22 cellular contexts compared by ENCODE assay signal in the genomic region with DNA sequence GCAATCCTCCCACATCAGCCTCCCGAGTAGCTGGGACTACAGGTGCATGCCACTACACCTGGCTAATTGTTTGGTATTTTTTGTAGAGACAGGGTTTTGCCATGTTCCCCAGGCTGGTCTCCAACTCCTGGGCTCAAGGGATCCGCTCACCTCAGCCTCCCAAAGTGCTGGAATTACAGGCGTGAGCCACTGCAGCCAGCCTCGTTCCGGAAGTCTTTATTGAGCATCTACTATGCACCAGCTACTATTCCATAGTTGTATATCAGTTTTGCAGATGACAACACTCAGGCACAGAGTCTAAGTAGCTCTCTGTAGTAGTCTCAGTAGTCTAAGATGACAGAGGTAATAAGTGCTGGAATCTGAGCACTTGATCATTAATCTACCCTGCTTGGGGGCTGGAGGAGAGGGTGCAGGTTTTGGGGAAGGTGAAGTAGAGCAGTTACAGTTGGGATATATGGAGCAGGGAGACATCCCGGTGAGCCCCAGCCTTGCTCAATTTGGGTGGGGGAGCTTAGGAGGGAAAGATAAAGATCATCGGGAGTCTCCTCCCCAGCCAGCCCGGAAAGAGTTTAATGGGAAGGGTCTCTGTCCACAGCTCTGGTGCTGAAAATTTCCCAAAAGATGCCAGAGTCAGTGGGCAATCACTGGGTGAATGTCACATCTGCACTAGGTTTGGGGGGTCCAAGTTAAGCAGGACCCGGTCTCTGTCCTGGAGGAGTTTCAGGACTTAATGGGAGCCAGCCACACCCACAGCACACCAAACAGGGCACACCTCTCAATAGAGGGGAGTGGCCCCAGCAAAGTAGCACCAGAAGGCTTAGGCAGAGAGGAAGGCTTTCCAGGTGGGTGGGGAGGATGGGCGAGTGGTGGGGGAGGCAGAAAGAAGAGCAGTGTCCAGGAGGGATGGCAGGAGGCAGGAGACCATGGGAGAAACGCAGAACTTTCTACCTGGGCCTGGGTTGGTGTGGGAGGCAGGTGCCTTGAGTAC. TPM values are rescaled to one million over a fixed set of nuclear protein-coding genes. Genes with fewer than 3 reads are reported as not detected.
DNase-seq lines count a peak whose midpoint lies in the region; ATAC-seq and TF ChIP-seq lines count a peak whose summit lies in the region.
"Had no signal": no experiment of that assay in that cellular context is flagged by ENCODE, and none has a peak within 500 bp of the region (broad histone marks: within the 10 kb centered on the region; RNA-seq: fewer than 3 reads in every experiment).

No MANE protein-coding gene starts in this region.

- H3K27me3 Mint-ChIP-seq in activated CD4-positive, alpha-beta memory T cell treated with anti-CD3 and anti-CD28 coated beads for 36 hours, result peaks cover 49% of the 10 kb centered on the region

- no peaks in the 10 kb centered on the region; a peak in 1 of 4 replicates for H3K4me1 ChIP-seq in HCT116 (ENCODE audit: control insufficient read depth in 1 of 2, insufficient read depth in 2 of 2, low read length in 2 of 2)
- peaks cover 8% of the 10 kb centered on the region for H3K4me1 ChIP-seq in mucosa of descending colon (ENCODE audit: low read depth)

- no peaks in the 10 kb centered on the region for H3K79me2 ChIP-seq in HCT116 (ENCODE audit: insufficient read depth, low read length)

- no peak for TF ChIP-seq RAD21 in HCT116 (IDR thresholded peaks at IDR 0.05; ENCODE audit: low read depth)

- no peak overlapping the region for H3K4me2 ChIP-seq in HCT116 (ENCODE audit: low read length)

- no peak overlapping the region for H3K27ac ChIP-seq in HCT116 (ENCODE audit: low read depth, low read length)
- H3K27ac ChIP-seq: C4-2B, right atrium auricular region, vagina had no signal

- H3K36me3 ChIP-seq in HCT116 (ENCODE audit: control insufficient read depth in 1 of 2, insufficient read depth in 2 of 2, low read length in 2 of 2), result no peaks in the 10 kb centered on the region
- no peaks in the 10 kb centered on the region for H3K36me3 ChIP-seq in mucosa of descending colon (ENCODE audit: low read depth)
- H3K36me3 ChIP-seq: right atrium auricular region, vagina had no signal

- CTCF ChIA-PET in HCT116 (lab: Charles Lee), result no interaction called here
- CTCF ChIA-PET in activated CD4-positive, alpha-beta memory T cell treated with anti-CD3 and anti-CD28 coated beads for 36 hours (lab: Charles Lee), result interaction anchor here (1.8 kb wide), 1 partner anchor 20 kb away, joined by 6 read pairs; no protein-coding TSS in a partner anchor

- POLR2A ChIA-PET in HCT116 (lab: Charles Lee), result no interaction called here
- POLR2A ChIA-PET in activated CD4-positive, alpha-beta memory T cell treated with anti-CD3 and anti-CD28 coated beads for 36 hours (lab: Charles Lee), result no interaction called here

- H3K9me3 ChIP-seq in HCT116 (ENCODE audit: control insufficient read depth in 1 of 2, insufficient read depth in 1 of 2, low read depth in 1 of 2, low read length in 2 of 2) (no peaks in the 10 kb centered on the region), mucosa of descending colon (no peaks in the 10 kb centered on the region)
- H3K9me3 ChIP-seq: right atrium auricular region, vagina had no signal

- H3K4me3 Mint-ChIP-seq in activated CD4-positive, alpha-beta memory T cell treated with anti-CD3 and anti-CD28 coated beads for 36 hours, result no peak overlapping the region
- H3K4me3 Mint-ChIP-seq: effector memory CD8-positive, alpha-beta T cell had no signal

- no peak overlapping the region for H3K27ac Mint-ChIP-seq in activated CD4-positive, alpha-beta memory T cell treated with anti-CD3 and anti-CD28 coated beads for 36 hours
- H3K27ac Mint-ChIP-seq: effector memory CD8-positive, alpha-beta T cell; H9 had no signal

- no TSS peak for BruUV-seq in HCT116 (replicated peaks; lab: Mats Ljungman, UMichigan)

- no peaks in the 10 kb centered on the region for H4K20me1 ChIP-seq in HCT116 (ENCODE audit: insufficient read depth)

- TF ChIP-seq POLR2A in HCT116 (IDR thresholded peaks at IDR 0.05; ENCODE audit: borderline replicate concordance, extremely low read depth, insufficient read depth, insufficient read length), result no peak

- intact Hi-C loops in HCT116 (cut with micrococcal nuclease), result no loop called here
- intact Hi-C loops in mucosa of descending colon (cut with DNase I, micrococcal nuclease), result no loop called here
- intact Hi-C loops in activated CD4-positive, alpha-beta memory T cell treated with anti-CD3 and anti-CD28 coated beads for 36 hours (cut with micrococcal nuclease), result no loop called here
- intact Hi-C loops in Right ventricle myocardium superior (cut with DNase I), result no loop called here

- peaks cover 4% of the 10 kb centered on the region; the same call in 1 of the 2 replicates for H3K27me3 ChIP-seq in HCT116 (ENCODE audit: insufficient read depth, low read length)
- H3K27me3 ChIP-seq: vagina had no signal

- no peak overlapping the region for H2AFZ ChIP-seq in HCT116 (ENCODE audit: low read depth, low read length, poor library complexity, severe bottlenecking)

- TF ChIP-seq CTCF in HCT116 (IDR thresholded peaks at IDR 0.05 in 2 of 3, conservative IDR thresholded peaks at IDR 0.05 in 1 of 3; ENCODE audit: borderline replicate concordance in 1 of 3, insufficient read depth in 1 of 3, low read depth in 2 of 3, low read length in 2 of 3), result no peak
- TF ChIP-seq CTCF in mucosa of descending colon (IDR thresholded peaks at IDR 0.05), result no peak

- RAD21 ChIA-PET in HCT116 (lab: Charles Lee; ENCODE audit: low non-redundant PET in 1 of 2, low total read pairs in 2 of 2, uncharacterized antibody in 2 of 2, unreplicated experiment in 2 of 2), result no interaction called here

- H3K4me1 Mint-ChIP-seq in activated CD4-positive, alpha-beta memory T cell treated with anti-CD3 and anti-CD28 coated beads for 36 hours (ENCODE audit: low read depth), result no peaks in the 10 kb centered on the region

- no peak overlapping the region for H3K9ac ChIP-seq in HCT116 (ENCODE audit: low read length)

- H3K4me3 ChIP-seq in HCT116 (replicated peaks in 1 of 2; ENCODE audit: low read depth in 1 of 2, low read length in 2 of 2) (no peak overlapping the region), mucosa of descending colon (no peak overlapping the region)
- H3K4me3 ChIP-seq: right atrium auricular region, vagina had no signal

- no peaks in the 10 kb centered on the region for H3K9me3 Mint-ChIP-seq in activated CD4-positive, alpha-beta memory T cell treated with anti-CD3 and anti-CD28 coated beads for 36 hours
- H3K9me3 Mint-ChIP-seq: effector memory CD8-positive, alpha-beta T cell; H9 had no signal

- DNase-seq in HCT116 (ENCODE audit: low read depth, low spot score) (no peak), astrocyte of the hippocampus (ENCODE audit: low read depth, low spot score) (peak; percentile 34), mucosa of descending colon (no peak), mesenteric fat pad (ENCODE audit: low spot score) (no peak), Right ventricle myocardium superior (no peak)
- no peak for DNase-seq in activated CD4-positive, alpha-beta memory T cell treated with anti-CD3 and anti-CD28 coated beads for 36 hours
- DNase-seq: ACHN; activated CD4-positive, alpha-beta T cell treated with anti-CD3 and anti-CD28 coated beads, Interleukin-2, amount 50 U/mL, for 48 hours; activated T-cell treated with anti-CD3 and anti-CD28 coated beads for 4 hours; aorta; effector memory CD8-positive, alpha-beta T cell; H9; left ventricle myocardium superior; NCI-H1105; NCI-H526; occipital lobe; T-helper 1 cell had no signal

- no peaks in the 10 kb centered on the region for H3K36me3 Mint-ChIP-seq in activated CD4-positive, alpha-beta memory T cell treated with anti-CD3 and anti-CD28 coated beads for 36 hours

- H3K9me2 ChIP-seq in HCT116 (ENCODE audit: insufficient read depth), result no peaks in the 10 kb centered on the region

- ATAC-seq in HCT116 (peak; percentile 62; the same call in 1 of the 2 replicates), mucosa of descending colon (peak; percentile 39), Right ventricle myocardium superior (ENCODE audit: poor library complexity) (no peak)
- ATAC-seq: effector memory CD8-positive, alpha-beta T cell; left ventricle myocardium superior; Right ventricle myocardium inferior had no signal

TF ChIP-seq in HCT116, 20 proteins besides CTCF, POLR2A, EP300 and RAD21 (continues in another document):
- no peak for TF ChIP-seq ZNF274 (IDR thresholded peaks at IDR 0.05; ENCODE audit: low read depth, low read length)

RNA-seq across cellular contexts. Expression of gene OTOP3, which starts 1.7 kb away (rescaled TPM):
- total RNA-seq in HCT116 (2021; ENCODE audit: unreplicated experiment) (not detected), mucosa of descending colon (1 to 10 TPM in 2 of 3 donors, under 1 TPM in 1; 0.38 to 2.8 (median 1.5) TPM), mesenteric fat pad (not detected), Right ventricle myocardium superior (not detected)
- not detected in 2 replicates for polyA plus RNA-seq in HCT116 (2012)
- total RNA-seq in activated CD4-positive, alpha-beta memory T cell treated with anti-CD3 and anti-CD28 coated beads for 36 hours, result not detected
- total RNA-seq: aorta, fibroblast of lung, H9, left ventricle myocardium superior, occipital lobe, right atrium auricular region, Right ventricle myocardium inferior had no signal
- polyA plus RNA-seq: fibroblast of lung had no signal

RNA-seq across cellular contexts. Expression of gene OTOP2, which starts 13.3 kb away (rescaled TPM):
- total RNA-seq in HCT116 (2021; ENCODE audit: unreplicated experiment) (not detected), mucosa of descending colon (100 to 1,000 TPM in 1 of 3 donors, 10 to 100 TPM in 2; 15.3 to 135 (median 54.0) TPM), mesenteric fat pad (not detected), Right ventricle myocardium superior (not detected)
- polyA plus RNA-seq in HCT116 (2012), result 0.04 and 0.07 TPM in 2 replicates
- total RNA-seq in activated CD4-positive, alpha-beta memory T cell treated with anti-CD3 and anti-CD28 coated beads for 36 hours, result not detected
- total RNA-seq: aorta, fibroblast of lung, left ventricle myocardium superior, occipital lobe, right atrium auricular region, Right ventricle myocardium inferior, vagina had no signal
- polyA plus RNA-seq: fibroblast of lung had no signal

RNA-seq across cellular contexts. Expression of gene USH1G, which starts 14.3 kb away (rescaled TPM):
- total RNA-seq in HCT116 (2021; ENCODE audit: unreplicated experiment), result 3.1 TPM
- 2.2 and 2.4 TPM in 2 replicates for polyA plus RNA-seq in HCT116 (2012)
- not detected for total RNA-seq in mucosa of descending colon
- total RNA-seq in activated CD4-positive, alpha-beta memory T cell treated with anti-CD3 and anti-CD28 coated beads for 36 hours, result not detected
- not detected for total RNA-seq in mesenteric fat pad
- total RNA-seq in Right ventricle myocardium superior, result not detected
- total RNA-seq: aorta, fibroblast of lung, left ventricle myocardium superior, Right ventricle myocardium inferior had no signal
- polyA plus RNA-seq: fibroblast of lung had no signal

RNA-seq across cellular contexts. Expression of gene HID1, which starts 35.2 kb away (rescaled TPM):
- 43.8 TPM for total RNA-seq in HCT116 (2021; ENCODE audit: unreplicated experiment)
- polyA plus RNA-seq in HCT116 (2012), result 37.7 and 58.1 TPM in 2 replicates
- total RNA-seq in mucosa of descending colon, result 10 to 100 TPM; 29.9 to 56.9 (median 47.4) TPM
- 1 to 10 TPM; 2.3 to 2.6 TPM for total RNA-seq in activated CD4-positive, alpha-beta memory T cell treated with anti-CD3 and anti-CD28 coated beads for 36 hours
- 14.4 TPM for total RNA-seq in mesenteric fat pad
- 9.0 TPM for total RNA-seq in Right ventricle myocardium superior

RNA-seq across cellular contexts. Expression of gene FADS6, which starts 43.9 kb away (rescaled TPM):
- total RNA-seq in HCT116 (2021; ENCODE audit: unreplicated experiment), result not detected
- polyA plus RNA-seq in HCT116 (2012), result not detected in 2 replicates
- total RNA-seq in mucosa of descending colon, result 1 to 10 TPM in 2 of 3 donors, under 1 TPM in 1; 0.14 to 4.2 (median 1.1) TPM
- not detected for total RNA-seq in activated CD4-positive, alpha-beta memory T cell treated with anti-CD3 and anti-CD28 coated beads for 36 hours
- total RNA-seq in mesenteric fat pad, result not detected
- total RNA-seq in Right ventricle myocardium superior, result not detected
- total RNA-seq: aorta, fibroblast of lung, left ventricle myocardium superior, right atrium auricular region had no signal
- polyA plus RNA-seq: fibroblast of lung had no signal

Comparison
In these comparisons a context has a peak if more than half of its experiments do, and no peak if none do; other contexts are left out.
1. RNA of gene OTOP2, which starts 13.3 kb away (total RNA-seq): 15.3 to 135 TPM in mucosa of descending colon; not detected in HCT116 (single experiment), not detected in activated CD4-positive, alpha-beta memory T cell treated with anti-CD3 and anti-CD28 coated beads for 36 hours, not detected in mesenteric fat pad (single experiment) and not detected in Right ventricle myocardium superior (single experiment); every median in the first group is over 10 times any median in the second.